8 cellular contexts compared by ENCODE assay signal in the genomic region with DNA sequence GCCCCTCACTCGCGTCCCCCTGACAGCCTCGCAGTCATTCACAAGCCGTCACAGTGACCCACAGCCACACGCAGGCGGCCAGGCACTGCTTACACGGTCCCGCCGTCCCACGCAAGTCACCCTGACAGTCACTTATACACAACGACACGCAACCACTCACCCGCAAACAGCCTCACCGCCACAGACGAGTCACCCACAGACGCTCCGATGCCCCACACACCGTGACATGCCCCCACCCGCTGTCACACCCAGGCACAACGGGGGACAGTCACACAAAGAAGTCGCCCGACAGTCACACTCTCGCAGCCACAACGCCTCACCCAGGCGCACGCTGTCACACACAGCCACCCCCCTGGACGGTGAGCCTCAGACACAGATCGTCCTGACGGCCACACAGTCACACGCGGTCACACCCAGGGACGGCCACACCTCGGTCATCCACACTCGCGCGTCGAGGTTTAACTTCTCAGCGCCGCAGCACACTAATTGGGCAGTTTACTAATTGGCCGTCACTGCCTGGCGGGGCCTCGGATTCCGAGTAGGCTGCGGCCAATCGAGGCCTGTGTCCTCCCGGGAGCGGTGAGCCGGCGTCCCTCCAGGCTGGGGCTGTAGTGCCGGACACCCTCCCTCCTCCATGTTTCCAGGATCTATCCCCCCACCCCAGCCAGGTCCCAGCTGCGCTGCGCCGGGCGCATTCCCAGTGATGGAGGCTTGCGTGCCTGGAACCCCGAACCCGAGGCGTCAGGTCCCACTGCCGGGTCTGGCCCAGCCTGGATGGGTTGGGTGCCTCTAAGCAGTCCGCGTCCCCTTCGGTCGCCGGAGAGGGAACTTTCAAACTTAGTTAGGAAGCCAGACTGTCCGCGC. TPM values are rescaled to one million over a fixed set of nuclear protein-coding genes. Genes with fewer than 3 reads are reported as not detected.
DNase-seq lines count a peak whose midpoint lies in the region; ATAC-seq, FAIRE-seq and TF ChIP-seq lines count a peak whose summit lies in the region.

No MANE protein-coding gene starts in this region.

- H3K36me3 ChIP-seq in Panc1 (ENCODE audit: control insufficient read depth, insufficient read depth, low read length): no peaks in the 10 kb centered on the region
- H3K36me3 ChIP-seq in astrocyte (ENCODE audit: insufficient read depth, low read length): no peaks in the 10 kb centered on the region

- in situ Hi-C loops in Panc1 (cut with HindIII; ENCODE audit: low pct_unique_long_range_greater_than_20kb, low sequenced_read_pairs): no loop called here

- FAIRE-seq in astrocyte (lab: Jason Lieb, UNC): no peak

- H3K4me3 ChIP-seq in Panc1 (ENCODE audit: low read depth in 2 of 2, low read length in 2 of 2) (peak overlapping the region; percentile 63 to 76), astrocyte (ENCODE audit: insufficient read depth, low read depth, low read length) (peak overlapping the region; percentile 59)

- no peak for TF ChIP-seq CTCF in Panc1 (IDR thresholded peaks at IDR 0.05)
- no peak for TF ChIP-seq CTCF in astrocyte (IDR thresholded peaks at IDR 0.05; ENCODE audit: insufficient read depth, low read depth, low read length)

- intact Hi-C loops in Panc1 (cut with micrococcal nuclease; ENCODE audit: unreplicated experiment): loop anchor here (5.0 to 10.0 kb wide), 2 partner anchors 161 to 167 kb away; no protein-coding TSS in a partner anchor

- H3K9ac ChIP-seq in astrocyte (ENCODE audit: low read length): peak overlapping the region; percentile 59

- no peaks in the 10 kb centered on the region for H3K27me3 ChIP-seq in Panc1 (ENCODE audit: control insufficient read depth, insufficient read depth, low read length)
- H3K27me3 ChIP-seq in astrocyte (ENCODE audit: insufficient read depth, low read length): peaks cover 6% of the 10 kb centered on the region

- H3K36me3 Mint-ChIP-seq in astrocyte (ENCODE audit: low read depth, unreplicated experiment) (no peaks in the 10 kb centered on the region), immature natural killer cell (peaks cover 0 to 3% (median 0%) of the 10 kb centered on the region in 3 donors)

- CTCF ChIA-PET in Panc1 (lab: Charles Lee): no interaction called here

- no peak for DNase-seq in Panc1 (ENCODE audit: low read depth, low spot score)
- peak; percentile 28 for DNase-seq in astrocyte (ENCODE audit: low read depth)
- peak; percentile 82 to 85 (median 83) for DNase-seq in immature natural killer cell
- DNase-seq in stimulated activated CD4-positive, alpha-beta T cell treated with anti-CD3 and anti-CD28 coated beads, TNF-alpha, amount 100 ng/mL, for 4 hours (ENCODE audit: low read depth in 3 of 3): peak in 2 of 3 experiments; percentile 30 to 31
- DNase-seq in occipital lobe (lab: John Stamatoyannopoulos, UW): no peak
- no peak for DNase-seq in T-helper 9 cell

- H3K27ac ChIP-seq in Panc1 (ENCODE audit: low read length): peak overlapping the region; percentile 86
- no peak overlapping the region for H3K27ac ChIP-seq in astrocyte (ENCODE audit: low read depth, low read length)

- peak overlapping the region; percentile 92 for H2AFZ ChIP-seq in astrocyte (ENCODE audit: low read depth, low read length)

- H4K20me1 ChIP-seq in astrocyte (ENCODE audit: insufficient read depth, low read length): peaks cover 13% of the 10 kb centered on the region

- H3K4me2 ChIP-seq in astrocyte (ENCODE audit: low read length): peak overlapping the region; percentile 91

- peak overlapping the region; percentile 82 for H3K4me3 Mint-ChIP-seq in astrocyte (ENCODE audit: unreplicated experiment)
- peak overlapping the region; percentile 74 to 92 (median 80) for H3K4me3 Mint-ChIP-seq in immature natural killer cell

- H3K27ac Mint-ChIP-seq in astrocyte (ENCODE audit: unreplicated experiment): no peak overlapping the region
- H3K27ac Mint-ChIP-seq in immature natural killer cell: peak overlapping the region; percentile 19 to 92 (median 89)

- no TSS peak for BruUV-seq in Panc1 (replicated peaks; lab: Mats Ljungman, UMichigan)

- H3K9me3 Mint-ChIP-seq in astrocyte (ENCODE audit: unreplicated experiment) (peaks cover 12% of the 10 kb centered on the region), immature natural killer cell (peaks cover 5 to 13% (median 11%) of the 10 kb centered on the region in 6 donors)

- peaks cover 59% of the 10 kb centered on the region for H3K27me3 Mint-ChIP-seq in astrocyte (ENCODE audit: low read depth, unreplicated experiment)
- peaks cover 23 to 39% (median 32%) of the 10 kb centered on the region in 3 donors for H3K27me3 Mint-ChIP-seq in immature natural killer cell (ENCODE audit: low read depth in 3 of 3)

- H3K4me1 ChIP-seq in Panc1 (ENCODE audit: control insufficient read depth, insufficient read depth, low read length) (peaks cover 30% of the 10 kb centered on the region), astrocyte (ENCODE audit: insufficient read depth, low read length) (peaks cover 23% of the 10 kb centered on the region)

- POLR2A ChIA-PET in Panc1 (lab: Charles Lee): interaction anchor here (0.6 kb wide), 1 partner anchor 99 kb away, joined by 3 read pairs; no protein-coding TSS in a partner anchor

- peak; percentile 16 for ATAC-seq in GM18907 (IDR thresholded peaks at IDR 0.05; ENCODE audit: unreplicated experiment)
- ATAC-seq in Panc1: peak; percentile 59
- ATAC-seq in GM21528 (IDR thresholded peaks at IDR 0.05; ENCODE audit: low FRiP score, unreplicated experiment): no peak

- H3K79me2 ChIP-seq in astrocyte (ENCODE audit: insufficient read depth, low read length): peaks cover 32% of the 10 kb centered on the region

- H3K9me3 ChIP-seq in Panc1 (ENCODE audit: control insufficient read depth, insufficient read depth, low read depth, low read length) (0 out of 2 replicates have a peak, but pooled peaks cover 3% of the 10 kb centered on the region), astrocyte (ENCODE audit: insufficient read depth, low read depth, low read length) (no peaks in the 10 kb centered on the region)

- H3K4me1 Mint-ChIP-seq in astrocyte (ENCODE audit: low read depth, unreplicated experiment) (no peaks in the 10 kb centered on the region), immature natural killer cell (peaks cover 21 to 26% of the 10 kb centered on the region in 2 donors)

RNA-seq across cellular contexts. Expression of a gene that starts 0.8 kb away (rescaled TPM):
- 85.4 TPM for total RNA-seq in Panc1 (2021; ENCODE audit: unreplicated experiment)
- 137 TPM for polyA plus RNA-seq in Panc1 (2012; ENCODE audit: insufficient read length)
- 0.16 TPM in 1 of 2 replicates, not detected in the other for total RNA-seq in astrocyte
- polyA plus RNA-seq in immature natural killer cell: 1 to 10 TPM; 2.4 to 5.0 (median 2.9) TPM
- 0.31 TPM for total RNA-seq in occipital lobe

Comparison
In these comparisons a context has a peak if more than half of its experiments do, and no peak if none do; other contexts are left out.
1. DNase-seq: peak in astrocyte (single experiment), immature natural killer cell (3 of 3) and stimulated activated CD4-positive, alpha-beta T cell treated with anti-CD3 and anti-CD28 coated beads, TNF-alpha, amount 100 ng/mL, for 4 hours (2 of 3); none in Panc1 (single experiment), occipital lobe (single experiment) and T-helper 9 cell (single experiment).
2. RNA of a gene that starts 0.8 kb away (total RNA-seq): 85.4 TPM in Panc1 (single experiment); 0.31 TPM in occipital lobe (single experiment) and 0.16 TPM in astrocyte; every median in the first group is over 10 times any median in the second.